ENCODE assay signal across 23 cellular contexts in genomic region chr11:101435406-101435805, GRCh38.
DNase-seq lines count a peak whose midpoint lies in the region; ATAC-seq, FAIRE-seq and TF ChIP-seq lines count a peak whose summit lies in the region.
"Had no signal": no experiment of that assay in that cellular context is flagged by ENCODE, and none has a peak within 500 bp of the region (broad histone marks: within the 10 kb centered on the region; RNA-seq: fewer than 3 reads in every experiment).

No MANE protein-coding gene starts in this region.

- H3K9me3 ChIP-seq in IMR-90 (ENCODE audit: control insufficient read depth, insufficient read depth, low read length) (no peaks in the 10 kb centered on the region), neural progenitor cell (ENCODE audit: low read depth) (no peaks in the 10 kb centered on the region)
- H3K9me3 ChIP-seq: BE2C, Caco-2 had no signal

- no peak overlapping the region for H3K56ac ChIP-seq in IMR-90 (ENCODE audit: extremely low read depth, insufficient read depth, low read length)

- no peak for TF ChIP-seq RAD21 in IMR-90 (IDR thresholded peaks at IDR 0.05; ENCODE audit: low read length)

- H3K4me3 ChIP-seq in IMR-90 (ENCODE audit: insufficient read depth, low read depth, low read length) (no peak overlapping the region), neural progenitor cell (no peak overlapping the region)
- H3K4me3 ChIP-seq: GM23338 had no signal

- H3K9me1 ChIP-seq in IMR-90 (ENCODE audit: insufficient read depth, low read length): peaks cover 3% of the 10 kb centered on the region; the same call in 1 of the 2 replicates

- TF ChIP-seq POLR2A in IMR-90 (IDR thresholded peaks at IDR 0.05; ENCODE audit: low read depth, low read length): no peak

- FAIRE-seq in HTR-8/SVneo (lab: Jason Lieb, UNC): peak; percentile 23
- FAIRE-seq: A204.1, D721Med, GM18507, H54 had no signal

- ATAC-seq in Right ventricle myocardium superior (ENCODE audit: poor library complexity): peak; percentile 46
- ATAC-seq in Right ventricle myocardium inferior: no peak
- ATAC-seq in IMR-90 (ENCODE audit: low read depth): no peak
- ATAC-seq in GM19351 (IDR thresholded peaks at IDR 0.05; ENCODE audit: unreplicated experiment): no peak
- ATAC-seq: GM23338 had no signal

- H3K9me3 Mint-ChIP-seq in neural progenitor cell: no peaks in the 10 kb centered on the region

- TF ChIP-seq CTCF in IMR-90 (conservative IDR thresholded peaks at IDR 0.05; ENCODE audit: low read depth, low read length) (no peak), neural progenitor cell (IDR thresholded peaks at IDR 0.05) (no peak)

- intact Hi-C loops in Right ventricle myocardium superior (cut with DNase I) (loop anchor here (5.0 kb wide), 1 partner anchor 453 kb away; no protein-coding TSS in a partner anchor), Right ventricle myocardium inferior (cut with DNase I) (loop anchor here (5.0 kb wide), 1 partner anchor 458 kb away; no protein-coding TSS in a partner anchor), IMR-90 (cut with micrococcal nuclease) (no loop called here)

- WGBS in IMR-90 (ENCODE audit: extremely low coverage in 2 of 2, insufficient read length in 1 of 2), 2 experiments: 50% methylated on average over 1 of the region's 2 CpGs; no CpG with 5 or more reads in 1 of the 2 experiments

- H3K9ac ChIP-seq in IMR-90 (ENCODE audit: low read depth, low read length): no peak overlapping the region
- no peak overlapping the region for H3K9ac ChIP-seq in neural progenitor cell

- H2BK20ac ChIP-seq in IMR-90 (ENCODE audit: low read depth, low read length): no peak overlapping the region

- no peak overlapping the region for H3K23ac ChIP-seq in IMR-90 (ENCODE audit: low read depth, low read length)

- H3K36me3 ChIP-seq in IMR-90 (ENCODE audit: control insufficient read depth, insufficient read depth, low read length) (no peaks in the 10 kb centered on the region), neural progenitor cell (no peaks in the 10 kb centered on the region)
- H3K36me3 ChIP-seq: BE2C had no signal

- H3K4me3 Mint-ChIP-seq in neural progenitor cell: no peak overlapping the region
- H3K4me3 Mint-ChIP-seq: CD4-positive, CD25-positive, alpha-beta regulatory T cell; CD8-positive, alpha-beta memory T cell; GM23338; IgD-negative memory B cell had no signal

- H3K36me3 Mint-ChIP-seq in neural progenitor cell: no peaks in the 10 kb centered on the region
- H3K36me3 Mint-ChIP-seq: CD4-positive, CD25-positive, alpha-beta regulatory T cell; CD8-positive, alpha-beta memory T cell; IgD-negative memory B cell had no signal

- peaks cover 4% of the 10 kb centered on the region; the same call in 1 of the 2 replicates for H3K4me1 ChIP-seq in IMR-90 (ENCODE audit: control insufficient read depth, insufficient read depth, low read length)
- peaks cover 13% of the 10 kb centered on the region for H3K4me1 ChIP-seq in neural progenitor cell
- H3K4me1 ChIP-seq: BE2C had no signal

- CTCF ChIA-PET in IMR-90 (lab: Yijun Ruan, JAX): interaction anchor here (1.2 kb wide), 1 partner anchor 47 kb away, joined by 5 read pairs; no protein-coding TSS in a partner anchor

- H3K79me1 ChIP-seq in IMR-90 (ENCODE audit: low read depth in 1 of 2, low read length in 2 of 2): no peaks in the 10 kb centered on the region

- no peak overlapping the region for H3K27ac Mint-ChIP-seq in neural progenitor cell
- H3K27ac Mint-ChIP-seq: CD4-positive, CD25-positive, alpha-beta regulatory T cell; CD8-positive, alpha-beta memory T cell; GM23338; IgD-negative memory B cell had no signal

- H3K27ac ChIP-seq in IMR-90 (ENCODE audit: insufficient read depth, low read length) (no peak overlapping the region), neural progenitor cell (no peak overlapping the region)
- H3K27ac ChIP-seq: HL-60 had no signal

- no peaks in the 10 kb centered on the region for H4K20me1 ChIP-seq in IMR-90 (ENCODE audit: insufficient read depth, low read length)
- H4K20me1 ChIP-seq in neural progenitor cell (ENCODE audit: low read depth): no peaks in the 10 kb centered on the region

- no peaks in the 10 kb centered on the region for H3K27me3 Mint-ChIP-seq in neural progenitor cell (ENCODE audit: insufficient read depth, low read depth)
- H3K27me3 Mint-ChIP-seq: CD4-positive, CD25-positive, alpha-beta regulatory T cell; CD8-positive, alpha-beta memory T cell had no signal

- H4K91ac ChIP-seq in IMR-90 (ENCODE audit: insufficient read depth, low read depth, low read length): no peak overlapping the region

- H2BK15ac ChIP-seq in IMR-90 (ENCODE audit: low read depth, low read length): no peak overlapping the region

- H3K4me2 ChIP-seq in IMR-90 (ENCODE audit: low read depth, low read length) (no peak overlapping the region), neural progenitor cell (no peak overlapping the region)
- H3K4me2 ChIP-seq: GM23338 had no signal

- POLR2A ChIA-PET in IMR-90 (lab: Charles Lee; ENCODE audit: unreplicated experiment): no interaction called here

- no peak overlapping the region for H2AFZ ChIP-seq in IMR-90 (replicated peaks; ENCODE audit: low read length, poor library complexity)
- H2AFZ ChIP-seq in neural progenitor cell (replicated peaks): peak overlapping the region; percentile 44
- H2AFZ ChIP-seq: GM23338 had no signal

- BruUV-seq in IMR-90 (replicated peaks; lab: Mats Ljungman, UMichigan): no TSS peak

- no peak for DNase-seq in Right ventricle myocardium superior
- DNase-seq in Right ventricle myocardium inferior (ENCODE audit: missing footprints): no peak
- DNase-seq in HTR-8/SVneo (ENCODE audit: insufficient read length, low spot score): no peak
- DNase-seq in IMR-90: no peak
- DNase-seq in neural progenitor cell (ENCODE audit: low spot score): peak; percentile 18
- no peak for DNase-seq in globus pallidus (ENCODE audit: low spot score)
- DNase-seq: ACHN; BE2C; C1 segment of cervical spinal cord; Caco-2; CD4-positive, CD25-positive, alpha-beta regulatory T cell; CD8-positive, alpha-beta memory T cell; DMS79; GDM1; HCEC 1CT had no signal

- in situ Hi-C loops in IMR-90 (cut with MboI; ENCODE audit: low sequenced_read_pairs): loop anchor here (25.0 kb wide), 1 partner anchor 1052 kb away; no protein-coding TSS in a partner anchor

- peaks cover 6% of the 10 kb centered on the region for H3K4me1 Mint-ChIP-seq in neural progenitor cell
- H3K4me1 Mint-ChIP-seq: CD4-positive, CD25-positive, alpha-beta regulatory T cell; CD8-positive, alpha-beta memory T cell; IgD-negative memory B cell had no signal

- H3K4ac ChIP-seq in IMR-90 (ENCODE audit: low read depth, low read length): no peak overlapping the region

- no peaks in the 10 kb centered on the region for H3F3A ChIP-seq in neural progenitor cell (ENCODE audit: low read depth)

- H2BK120ac ChIP-seq in IMR-90 (ENCODE audit: low read depth, low read length): no peak overlapping the region

- dilution Hi-C loops in IMR-90 (cut with HindIII; ENCODE audit: low sequenced_read_pairs, unreplicated experiment): no loop called here

- peak overlapping the region; percentile 10 for H2AK9ac ChIP-seq in IMR-90 (replicated peaks; ENCODE audit: low read depth, low read length, poor library complexity)

- H2BK5ac ChIP-seq in IMR-90 (ENCODE audit: low read depth, low read length, poor library complexity, severe bottlenecking): no peak overlapping the region

- no peaks in the 10 kb centered on the region for H3K79me2 ChIP-seq in neural progenitor cell (ENCODE audit: low read depth)

- H3K14ac ChIP-seq in IMR-90 (replicated peaks; ENCODE audit: low read depth, low read length): no peak overlapping the region

- no peak overlapping the region for H4K8ac ChIP-seq in IMR-90 (ENCODE audit: low read depth in 2 of 2, low read length in 2 of 2)

- H3K27me3 ChIP-seq in IMR-90 (ENCODE audit: control insufficient read depth, insufficient read depth, low read length): no peaks in the 10 kb centered on the region
- no peaks in the 10 kb centered on the region for H3K27me3 ChIP-seq in neural progenitor cell
- H3K27me3 ChIP-seq: BE2C had no signal

- no peak overlapping the region for H2AK5ac ChIP-seq in IMR-90 (ENCODE audit: low read depth, low read length)

- H4K5ac ChIP-seq in IMR-90 (ENCODE audit: low read depth, low read length): no peak overlapping the region

- no peak overlapping the region for H3K18ac ChIP-seq in IMR-90 (ENCODE audit: low read depth, low read length)

TF ChIP-seq in IMR-90, 13 proteins besides CTCF, POLR2A, EP300 and RAD21:
- TF ChIP-seq CEBPB (IDR thresholded peaks at IDR 0.05; ENCODE audit: low read depth, low read length): no peak
- no peak for TF ChIP-seq SMC3 (IDR thresholded peaks at IDR 0.05; ENCODE audit: low read depth, low read length)
- TF ChIP-seq RFX5 (IDR thresholded peaks at IDR 0.05; ENCODE audit: low read depth, low read length): no peak
- no peak for TF ChIP-seq MXI1 (IDR thresholded peaks at IDR 0.05; ENCODE audit: borderline replicate concordance, low read depth, low read length)
- no peak for TF ChIP-seq USF2 (IDR thresholded peaks at IDR 0.05; ENCODE audit: low read depth, low read length)
- no peak for TF ChIP-seq ELK1 (IDR thresholded peaks at IDR 0.05; ENCODE audit: borderline replicate concordance, low read depth, low read length)
- no peak for TF ChIP-seq BHLHE40 (IDR thresholded peaks at IDR 0.05; ENCODE audit: low read depth, low read length)
- TF ChIP-seq FOS (IDR thresholded peaks at IDR 0.05; ENCODE audit: low read depth, low read length): no peak
- no peak for TF ChIP-seq RCOR1 (IDR thresholded peaks at IDR 0.05; ENCODE audit: insufficient replicate concordance, low read length)
- TF ChIP-seq NFE2L2 (IDR thresholded peaks at IDR 0.05; ENCODE audit: low read depth, low read length): no peak
- no peak for TF ChIP-seq MAZ (IDR thresholded peaks at IDR 0.05; ENCODE audit: borderline replicate concordance, low read depth, low read length)
- TF ChIP-seq MAFK (IDR thresholded peaks at IDR 0.05; ENCODE audit: low read depth, low read length): no peak
